In the genomic region with DNA sequence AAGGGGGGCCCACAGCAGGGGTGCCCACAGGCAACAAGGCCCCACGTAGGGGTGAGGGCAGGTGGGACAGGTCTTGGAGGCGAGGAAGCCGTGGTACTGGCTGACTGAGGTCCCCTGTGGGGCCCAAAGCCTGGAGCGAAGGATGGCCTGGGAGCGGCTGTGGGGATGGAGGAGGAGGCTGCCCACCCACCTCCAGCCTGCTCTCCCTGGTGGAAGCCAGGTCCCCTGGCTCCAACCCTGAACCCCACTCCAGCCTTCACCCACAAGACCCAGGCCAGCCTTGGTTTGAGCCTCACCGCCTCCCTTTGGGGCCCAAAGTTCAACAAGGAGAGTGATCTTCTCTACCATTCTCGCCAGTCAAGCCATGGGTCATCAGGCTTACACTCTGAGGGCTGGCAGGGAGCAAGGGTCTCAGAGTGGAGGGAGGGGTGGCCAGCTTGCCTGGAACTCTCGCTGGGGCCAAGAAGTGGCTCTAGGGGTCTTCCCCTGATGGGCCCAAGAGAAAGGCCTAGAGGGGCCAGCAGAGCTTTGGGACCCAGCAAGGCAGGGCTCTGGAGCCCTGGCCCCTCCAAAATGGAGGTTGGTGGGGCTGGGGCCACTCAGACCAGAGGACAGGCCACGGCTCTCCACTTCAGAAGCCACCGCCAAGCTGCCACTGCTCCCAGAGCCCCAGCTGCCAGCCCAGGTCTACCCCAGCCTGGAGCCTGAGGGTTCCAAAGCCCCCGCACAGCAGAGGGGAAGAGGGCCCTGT, we compare ENCODE assay signal across 1 cellular context.
TF ChIP-seq lines count a peak whose summit lies in the region.

No MANE protein-coding gene starts in this region.

TF ChIP-seq in K562, 482 proteins besides CTCF, POLR2A, EP300 and RAD21:
- TF ChIP-seq TEAD4 (IDR thresholded peaks at IDR 0.05; ENCODE audit: low read length) (no peak), TEAD4 (CRISPR knock-in tag; IDR thresholded peaks at IDR 0.05; ENCODE audit: borderline replicate concordance) (no peak), ZBTB7A (IDR thresholded peaks at IDR 0.05; ENCODE audit: borderline replicate concordance, control insufficient read depth, low read depth, low read length) (no peak), GATA2 (CRISPR knock-in tag; IDR thresholded peaks at IDR 0.05) (no peak), ZFPM2 (CRISPR knock-in tag; IDR thresholded peaks at IDR 0.05) (no peak), FOXK2 (conservative IDR thresholded peaks at IDR 0.05 in 1 of 2, IDR thresholded peaks at IDR 0.05 in 1 of 2; ENCODE audit: low read depth in 2 of 2) (no peak), SIN3A (IDR thresholded peaks at IDR 0.05; ENCODE audit: borderline replicate concordance in 2 of 2, control insufficient read depth in 1 of 2, low read depth in 2 of 2, low read length in 2 of 2) (no peak), ESRRB (CRISPR knock-in tag; IDR thresholded peaks at IDR 0.05; ENCODE audit: borderline replicate concordance) (no peak), ZNF507 (tag; conservative IDR thresholded peaks at IDR 0.05) (no peak), MCM3 (IDR thresholded peaks at IDR 0.05) (no peak), MAFG (tag; conservative IDR thresholded peaks at IDR 0.05) (no peak), ZNF274 (IDR thresholded peaks at IDR 0.05; ENCODE audit: borderline replicate concordance, low read depth, low read length) (no peak), ZC3H4 (CRISPR knock-in tag; IDR thresholded peaks at IDR 0.05; ENCODE audit: borderline replicate concordance) (no peak), CEBPB (tag; IDR thresholded peaks at IDR 0.05) (no peak), ADNP (tag; IDR thresholded peaks at IDR 0.05) (no peak), TAL1 (IDR thresholded peaks at IDR 0.05) (no peak)
- TF ChIP-seq, protein P1, sequence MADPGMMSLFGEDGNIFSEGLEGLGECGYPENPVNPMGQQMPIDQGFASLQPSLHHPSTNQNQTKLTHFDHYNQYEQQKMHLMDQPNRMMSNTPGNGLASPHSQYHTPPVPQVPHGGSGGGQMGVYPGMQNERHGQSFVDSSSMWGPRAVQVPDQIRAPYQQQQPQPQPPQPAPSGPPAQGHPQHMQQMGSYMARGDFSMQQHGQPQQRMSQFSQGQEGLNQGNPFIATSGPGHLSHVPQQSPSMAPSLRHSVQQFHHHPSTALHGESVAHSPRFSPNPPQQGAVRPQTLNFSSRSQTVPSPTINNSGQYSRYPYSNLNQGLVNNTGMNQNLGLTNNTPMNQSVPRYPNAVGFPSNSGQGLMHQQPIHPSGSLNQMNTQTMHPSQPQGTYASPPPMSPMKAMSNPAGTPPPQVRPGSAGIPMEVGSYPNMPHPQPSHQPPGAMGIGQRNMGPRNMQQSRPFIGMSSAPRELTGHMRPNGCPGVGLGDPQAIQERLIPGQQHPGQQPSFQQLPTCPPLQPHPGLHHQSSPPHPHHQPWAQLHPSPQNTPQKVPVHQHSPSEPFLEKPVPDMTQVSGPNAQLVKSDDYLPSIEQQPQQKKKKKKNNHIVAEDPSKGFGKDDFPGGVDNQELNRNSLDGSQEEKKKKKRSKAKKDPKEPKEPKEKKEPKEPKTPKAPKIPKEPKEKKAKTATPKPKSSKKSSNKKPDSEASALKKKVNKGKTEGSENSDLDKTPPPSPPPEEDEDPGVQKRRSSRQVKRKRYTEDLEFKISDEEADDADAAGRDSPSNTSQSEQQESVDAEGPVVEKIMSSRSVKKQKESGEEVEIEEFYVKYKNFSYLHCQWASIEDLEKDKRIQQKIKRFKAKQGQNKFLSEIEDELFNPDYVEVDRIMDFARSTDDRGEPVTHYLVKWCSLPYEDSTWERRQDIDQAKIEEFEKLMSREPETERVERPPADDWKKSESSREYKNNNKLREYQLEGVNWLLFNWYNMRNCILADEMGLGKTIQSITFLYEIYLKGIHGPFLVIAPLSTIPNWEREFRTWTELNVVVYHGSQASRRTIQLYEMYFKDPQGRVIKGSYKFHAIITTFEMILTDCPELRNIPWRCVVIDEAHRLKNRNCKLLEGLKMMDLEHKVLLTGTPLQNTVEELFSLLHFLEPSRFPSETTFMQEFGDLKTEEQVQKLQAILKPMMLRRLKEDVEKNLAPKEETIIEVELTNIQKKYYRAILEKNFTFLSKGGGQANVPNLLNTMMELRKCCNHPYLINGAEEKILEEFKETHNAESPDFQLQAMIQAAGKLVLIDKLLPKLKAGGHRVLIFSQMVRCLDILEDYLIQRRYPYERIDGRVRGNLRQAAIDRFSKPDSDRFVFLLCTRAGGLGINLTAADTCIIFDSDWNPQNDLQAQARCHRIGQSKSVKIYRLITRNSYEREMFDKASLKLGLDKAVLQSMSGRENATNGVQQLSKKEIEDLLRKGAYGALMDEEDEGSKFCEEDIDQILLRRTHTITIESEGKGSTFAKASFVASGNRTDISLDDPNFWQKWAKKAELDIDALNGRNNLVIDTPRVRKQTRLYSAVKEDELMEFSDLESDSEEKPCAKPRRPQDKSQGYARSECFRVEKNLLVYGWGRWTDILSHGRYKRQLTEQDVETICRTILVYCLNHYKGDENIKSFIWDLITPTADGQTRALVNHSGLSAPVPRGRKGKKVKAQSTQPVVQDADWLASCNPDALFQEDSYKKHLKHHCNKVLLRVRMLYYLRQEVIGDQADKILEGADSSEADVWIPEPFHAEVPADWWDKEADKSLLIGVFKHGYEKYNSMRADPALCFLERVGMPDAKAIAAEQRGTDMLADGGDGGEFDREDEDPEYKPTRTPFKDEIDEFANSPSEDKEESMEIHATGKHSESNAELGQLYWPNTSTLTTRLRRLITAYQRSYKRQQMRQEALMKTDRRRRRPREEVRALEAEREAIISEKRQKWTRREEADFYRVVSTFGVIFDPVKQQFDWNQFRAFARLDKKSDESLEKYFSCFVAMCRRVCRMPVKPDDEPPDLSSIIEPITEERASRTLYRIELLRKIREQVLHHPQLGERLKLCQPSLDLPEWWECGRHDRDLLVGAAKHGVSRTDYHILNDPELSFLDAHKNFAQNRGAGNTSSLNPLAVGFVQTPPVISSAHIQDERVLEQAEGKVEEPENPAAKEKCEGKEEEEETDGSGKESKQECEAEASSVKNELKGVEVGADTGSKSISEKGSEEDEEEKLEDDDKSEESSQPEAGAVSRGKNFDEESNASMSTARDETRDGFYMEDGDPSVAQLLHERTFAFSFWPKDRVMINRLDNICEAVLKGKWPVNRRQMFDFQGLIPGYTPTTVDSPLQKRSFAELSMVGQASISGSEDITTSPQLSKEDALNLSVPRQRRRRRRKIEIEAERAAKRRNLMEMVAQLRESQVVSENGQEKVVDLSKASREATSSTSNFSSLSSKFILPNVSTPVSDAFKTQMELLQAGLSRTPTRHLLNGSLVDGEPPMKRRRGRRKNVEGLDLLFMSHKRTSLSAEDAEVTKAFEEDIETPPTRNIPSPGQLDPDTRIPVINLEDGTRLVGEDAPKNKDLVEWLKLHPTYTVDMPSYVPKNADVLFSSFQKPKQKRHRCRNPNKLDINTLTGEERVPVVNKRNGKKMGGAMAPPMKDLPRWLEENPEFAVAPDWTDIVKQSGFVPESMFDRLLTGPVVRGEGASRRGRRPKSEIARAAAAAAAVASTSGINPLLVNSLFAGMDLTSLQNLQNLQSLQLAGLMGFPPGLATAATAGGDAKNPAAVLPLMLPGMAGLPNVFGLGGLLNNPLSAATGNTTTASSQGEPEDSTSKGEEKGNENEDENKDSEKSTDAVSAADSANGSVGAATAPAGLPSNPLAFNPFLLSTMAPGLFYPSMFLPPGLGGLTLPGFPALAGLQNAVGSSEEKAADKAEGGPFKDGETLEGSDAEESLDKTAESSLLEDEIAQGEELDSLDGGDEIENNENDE (IDR thresholded peaks at IDR 0.05; ENCODE audit: low read depth, low read length): no peak
- TF ChIP-seq, protein P2, sequence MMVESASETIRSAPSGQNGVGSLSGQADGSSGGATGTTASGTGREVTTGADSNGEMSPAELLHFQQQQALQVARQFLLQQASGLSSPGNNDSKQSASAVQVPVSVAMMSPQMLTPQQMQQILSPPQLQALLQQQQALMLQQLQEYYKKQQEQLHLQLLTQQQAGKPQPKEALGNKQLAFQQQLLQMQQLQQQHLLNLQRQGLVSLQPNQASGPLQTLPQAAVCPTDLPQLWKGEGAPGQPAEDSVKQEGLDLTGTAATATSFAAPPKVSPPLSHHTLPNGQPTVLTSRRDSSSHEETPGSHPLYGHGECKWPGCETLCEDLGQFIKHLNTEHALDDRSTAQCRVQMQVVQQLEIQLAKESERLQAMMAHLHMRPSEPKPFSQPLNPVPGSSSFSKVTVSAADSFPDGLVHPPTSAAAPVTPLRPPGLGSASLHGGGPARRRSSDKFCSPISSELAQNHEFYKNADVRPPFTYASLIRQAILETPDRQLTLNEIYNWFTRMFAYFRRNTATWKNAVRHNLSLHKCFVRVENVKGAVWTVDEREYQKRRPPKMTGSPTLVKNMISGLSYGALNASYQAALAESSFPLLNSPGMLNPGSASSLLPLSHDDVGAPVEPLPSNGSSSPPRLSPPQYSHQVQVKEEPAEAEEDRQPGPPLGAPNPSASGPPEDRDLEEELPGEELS (CRISPR knock-in tag; IDR thresholded peaks at IDR 0.05; ENCODE audit: borderline replicate concordance): no peak
- TF ChIP-seq, protein P3, sequence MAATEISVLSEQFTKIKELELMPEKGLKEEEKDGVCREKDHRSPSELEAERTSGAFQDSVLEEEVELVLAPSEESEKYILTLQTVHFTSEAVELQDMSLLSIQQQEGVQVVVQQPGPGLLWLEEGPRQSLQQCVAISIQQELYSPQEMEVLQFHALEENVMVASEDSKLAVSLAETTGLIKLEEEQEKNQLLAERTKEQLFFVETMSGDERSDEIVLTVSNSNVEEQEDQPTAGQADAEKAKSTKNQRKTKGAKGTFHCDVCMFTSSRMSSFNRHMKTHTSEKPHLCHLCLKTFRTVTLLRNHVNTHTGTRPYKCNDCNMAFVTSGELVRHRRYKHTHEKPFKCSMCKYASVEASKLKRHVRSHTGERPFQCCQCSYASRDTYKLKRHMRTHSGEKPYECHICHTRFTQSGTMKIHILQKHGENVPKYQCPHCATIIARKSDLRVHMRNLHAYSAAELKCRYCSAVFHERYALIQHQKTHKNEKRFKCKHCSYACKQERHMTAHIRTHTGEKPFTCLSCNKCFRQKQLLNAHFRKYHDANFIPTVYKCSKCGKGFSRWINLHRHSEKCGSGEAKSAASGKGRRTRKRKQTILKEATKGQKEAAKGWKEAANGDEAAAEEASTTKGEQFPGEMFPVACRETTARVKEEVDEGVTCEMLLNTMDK (IDR thresholded peaks at IDR 0.05; ENCODE audit: borderline replicate concordance, insufficient read depth, low read depth, low read length, poor library complexity, severe bottlenecking): no peak
- TF ChIP-seq, protein P4, sequence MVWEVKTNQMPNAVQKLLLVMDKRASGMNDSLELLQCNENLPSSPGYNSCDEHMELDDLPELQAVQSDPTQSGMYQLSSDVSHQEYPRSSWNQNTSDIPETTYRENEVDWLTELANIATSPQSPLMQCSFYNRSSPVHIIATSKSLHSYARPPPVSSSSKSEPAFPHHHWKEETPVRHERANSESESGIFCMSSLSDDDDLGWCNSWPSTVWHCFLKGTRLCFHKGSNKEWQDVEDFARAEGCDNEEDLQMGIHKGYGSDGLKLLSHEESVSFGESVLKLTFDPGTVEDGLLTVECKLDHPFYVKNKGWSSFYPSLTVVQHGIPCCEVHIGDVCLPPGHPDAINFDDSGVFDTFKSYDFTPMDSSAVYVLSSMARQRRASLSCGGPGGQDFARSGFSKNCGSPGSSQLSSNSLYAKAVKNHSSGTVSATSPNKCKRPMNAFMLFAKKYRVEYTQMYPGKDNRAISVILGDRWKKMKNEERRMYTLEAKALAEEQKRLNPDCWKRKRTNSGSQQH (CRISPR knock-in tag; IDR thresholded peaks at IDR 0.05): no peak
TF ChIP-seq in K562: peak in this region for 0.
